ENCODE assay signal across 27 cellular contexts in genomic region chr2:238689871-238690672, GRCh38.
A peak's percentile ranks its signal among the peaks of the same experiment; 100 is the strongest.
DNase-seq lines count a peak whose midpoint lies in the region; TF ChIP-seq lines count a peak whose summit lies in the region.
"Had no signal": no experiment of that assay in that cellular context is flagged by ENCODE, and none has a peak within 500 bp of the region (broad histone marks: within the 10 kb centered on the region; RNA-seq: fewer than 3 reads in every experiment).

No MANE protein-coding gene starts in this region.

- H2AFZ ChIP-seq in mammary epithelial cell (ENCODE audit: low read depth, low read length) (no peak overlapping the region), neuronal stem cell (ENCODE audit: low read length) (no peak overlapping the region)
- H2AFZ ChIP-seq: GM23338 had no signal

- H3K36me3 ChIP-seq in mammary epithelial cell (ENCODE audit: insufficient read depth, low read length) (no peaks in the 10 kb centered on the region), esophagus muscularis mucosa (no peaks in the 10 kb centered on the region), neuronal stem cell (replicated peaks in 1 of 2; ENCODE audit: control insufficient read depth in 2 of 2, insufficient read depth in 2 of 2, low read length in 2 of 2) (no peaks in the 10 kb centered on the region)

- peak overlapping the region; percentile 16 for H3K18ac ChIP-seq in neuronal stem cell (ENCODE audit: low read length)

- no peaks in the 10 kb centered on the region for H3K79me1 ChIP-seq in neuronal stem cell (ENCODE audit: low read depth, low read length)

- no peaks in the 10 kb centered on the region for H4K20me1 ChIP-seq in mammary epithelial cell (ENCODE audit: insufficient read depth, low read length)

- DNase-seq in MCF 10A (ENCODE audit: unreplicated experiment) (no peak), mammary epithelial cell (no peak), esophagus muscularis mucosa (ENCODE audit: extremely low spot score) (peak; percentile 91), neuronal stem cell (ENCODE audit: low spot score) (no peak), HPDE6-E6E7 (ENCODE audit: extremely low spot score) (no peak), cerebellar cortex (ENCODE audit: low spot score) (no peak), pons (ENCODE audit: low spot score) (no peak)
- DNase-seq: 8988T; CD8-positive, alpha-beta T cell; DMS 273 treated with DMSO at 0.1 percent for 48 hours; DMS79; EL; GDM1; H9; Kasumi-1; MV-4-11; NCI-H1105; NCI-H1436 treated with DMSO at 0.1 percent for 48 hours; NCI-H1930; NCI-H2107; NCI-H446; NCI-H524 treated with DMSO at 0.1 percent for 48 hours; NCI-H774 had no signal

- TF ChIP-seq POLR2A in esophagus muscularis mucosa (IDR thresholded peaks at IDR 0.05; ENCODE audit: low read depth) = no peak

- H2AK5ac ChIP-seq in neuronal stem cell (ENCODE audit: low read depth, low read length) = no peak overlapping the region

- H3K4me3 ChIP-seq in mammary epithelial cell (replicated peaks in 1 of 3; ENCODE audit: insufficient read depth in 1 of 3, low read depth in 2 of 3, low read length in 3 of 3) = no peak overlapping the region
- no peak overlapping the region for H3K4me3 ChIP-seq in esophagus muscularis mucosa
- no peak overlapping the region for H3K4me3 ChIP-seq in neuronal stem cell (ENCODE audit: low read length in 2 of 2)
- H3K4me3 ChIP-seq: GM12878, GM23338, K562 had no signal

- BruUV-seq in MCF 10A (replicated peaks; lab: Mats Ljungman, UMichigan) = no TSS peak
- no TSS peak for BruUV-seq in mammary epithelial cell (replicated peaks; lab: Mats Ljungman, UMichigan)

- CTCF ChIA-PET in MCF 10A (lab: Yijun Ruan, JAX) = no interaction called here
- CTCF ChIA-PET in mammary epithelial cell (lab: Charles Lee; ENCODE audit: low non-redundant PET) = no interaction called here

- no peak overlapping the region for H2BK12ac ChIP-seq in neuronal stem cell (ENCODE audit: low read length)

- H4K91ac ChIP-seq in neuronal stem cell (ENCODE audit: low read depth, low read length, poor library complexity) = no peak overlapping the region

- TF ChIP-seq EP300 in esophagus muscularis mucosa (IDR thresholded peaks at IDR 0.05) = no peak

- WGBS in mammary epithelial cell (ENCODE audit: low coverage, missing lambda C conversion rate) = 81% methylated on average over 9 of the region's 14 CpGs
- 89% methylated on average over 7 of the region's 14 CpGs for WGBS in esophagus muscularis mucosa
- no CpG with 5 or more reads among the region's 14 CpGs for WGBS in neuronal stem cell (ENCODE audit: extremely low coverage in 2 of 2, insufficient read length in 2 of 2, insufficient replicate concordance in 1 of 2), 2 donors

- H3K4me2 ChIP-seq in mammary epithelial cell (ENCODE audit: insufficient read depth, low read depth, low read length) (no peak overlapping the region), neuronal stem cell (ENCODE audit: insufficient read depth, low read length, poor library complexity, severe bottlenecking) (no peak overlapping the region)
- H3K4me2 ChIP-seq: GM23338 had no signal

- intact Hi-C loops in MCF 10A (cut with micrococcal nuclease) = no loop called here
- intact Hi-C loops in mammary epithelial cell (cut with micrococcal nuclease) = no loop called here
- intact Hi-C loops in esophagus muscularis mucosa (cut with DNase I) = loop anchor here (10.0 kb wide), 1 partner anchor 165 kb away; no protein-coding TSS in a partner anchor

- H3K23ac ChIP-seq in neuronal stem cell (ENCODE audit: low read depth, low read length, poor library complexity) = no peak overlapping the region

- no peaks in the 10 kb centered on the region for H3K79me2 ChIP-seq in mammary epithelial cell (ENCODE audit: insufficient read depth, low read length)

- no peak overlapping the region for H2BK5ac ChIP-seq in neuronal stem cell (ENCODE audit: low read length)

- no peak overlapping the region for H3K4ac ChIP-seq in neuronal stem cell (ENCODE audit: low read length)

- dilution Hi-C loops in mammary epithelial cell (cut with HindIII; ENCODE audit: low sequenced_read_pairs) = no loop called here

- H3K9ac ChIP-seq in mammary epithelial cell (ENCODE audit: insufficient read depth, low read length) (no peak overlapping the region), neuronal stem cell (ENCODE audit: low read depth, low read length, poor library complexity) (no peak overlapping the region)

- no peaks in the 10 kb centered on the region for H3K36me3 Mint-ChIP-seq in MCF 10A (ENCODE audit: insufficient read depth, unreplicated experiment)
- H3K36me3 Mint-ChIP-seq: CD8-positive, alpha-beta T cell had no signal

- peaks cover 9% of the 10 kb centered on the region for H3K4me1 Mint-ChIP-seq in MCF 10A (ENCODE audit: insufficient read depth, unreplicated experiment)
- H3K4me1 Mint-ChIP-seq: H9 had no signal

- H3K14ac ChIP-seq in neuronal stem cell (ENCODE audit: low read length) = no peak overlapping the region

- H3K27ac Mint-ChIP-seq in MCF 10A (ENCODE audit: low read depth, unreplicated experiment) = peak overlapping the region; percentile 57
- H3K27ac Mint-ChIP-seq: CD8-positive, alpha-beta T cell; GM23338 had no signal

- no peak overlapping the region for H2BK15ac ChIP-seq in neuronal stem cell (ENCODE audit: low read length)

- TF ChIP-seq CTCF in MCF 10A (IDR thresholded peaks at IDR 0.05; ENCODE audit: unreplicated experiment) = no peak
- no peak for TF ChIP-seq CTCF in mammary epithelial cell (conservative IDR thresholded peaks at IDR 0.05 in 1 of 2, IDR thresholded peaks at IDR 0.05 in 1 of 2; ENCODE audit: extremely low read depth in 1 of 2, insufficient read depth in 1 of 2, low read depth in 1 of 2, low read length in 2 of 2)
- no peak for TF ChIP-seq CTCF in esophagus muscularis mucosa (IDR thresholded peaks at IDR 0.05)

- no peaks in the 10 kb centered on the region for H3K9me3 Mint-ChIP-seq in MCF 10A (ENCODE audit: unreplicated experiment)
- H3K9me3 Mint-ChIP-seq: CD8-positive, alpha-beta T cell; GM23338; H9 had no signal

- no peaks in the 10 kb centered on the region for H3K9me3 ChIP-seq in mammary epithelial cell (replicated peaks; ENCODE audit: insufficient read depth, low read length)
- no peaks in the 10 kb centered on the region for H3K9me3 ChIP-seq in esophagus muscularis mucosa
- no peaks in the 10 kb centered on the region for H3K9me3 ChIP-seq in neuronal stem cell (replicated peaks in 1 of 2; ENCODE audit: control insufficient read depth in 2 of 2, insufficient read depth in 1 of 2, low read depth in 1 of 2, low read length in 2 of 2)

- no peaks in the 10 kb centered on the region for H3K27me3 ChIP-seq in mammary epithelial cell (ENCODE audit: insufficient read depth, low read length)
- no peaks in the 10 kb centered on the region for H3K27me3 ChIP-seq in esophagus muscularis mucosa
- H3K27me3 ChIP-seq in neuronal stem cell (ENCODE audit: control insufficient read depth in 3 of 3, insufficient read depth in 3 of 3, low read depth in 1 of 3, low read length in 3 of 3) = peaks cover 0 to 2% (median 0%) of the 10 kb centered on the region in 3 experiments

- POLR2A ChIA-PET in MCF 10A (lab: Yijun Ruan, JAX) = no interaction called here

- no peak overlapping the region for H3K4me3 Mint-ChIP-seq in MCF 10A (ENCODE audit: unreplicated experiment)
- H3K4me3 Mint-ChIP-seq: CD8-positive, alpha-beta T cell; GM23338; H9 had no signal

- no peak overlapping the region for H4K8ac ChIP-seq in neuronal stem cell (ENCODE audit: low read depth, low read length)

- H3K27me3 Mint-ChIP-seq in MCF 10A (ENCODE audit: insufficient read depth, unreplicated experiment) = peaks cover 11% of the 10 kb centered on the region

- in situ Hi-C loops in mammary epithelial cell (cut with MboI; ENCODE audit: low sequenced_read_pairs in 2 of 2) = no loop called here

- H3K4me1 ChIP-seq in mammary epithelial cell (ENCODE audit: insufficient read depth, low read length) (peaks cover 4% of the 10 kb centered on the region), esophagus muscularis mucosa (peaks cover 3 to 18% (median 16%) of the 10 kb centered on the region in 4 donors), neuronal stem cell (ENCODE audit: control insufficient read depth in 2 of 2, insufficient read depth in 1 of 2, low read depth in 1 of 2, low read length in 2 of 2) (peaks cover 0 to 3% of the 10 kb centered on the region in 2 donors)

- H3K27ac ChIP-seq in mammary epithelial cell (ENCODE audit: insufficient read depth, low read depth, low read length) = no peak overlapping the region
- H3K27ac ChIP-seq in esophagus muscularis mucosa (replicated peaks in 1 of 4) = no peak overlapping the region
- no peak overlapping the region for H3K27ac ChIP-seq in neuronal stem cell (replicated peaks; ENCODE audit: low read length)
- H3K27ac ChIP-seq: C4-2B had no signal

- no peak overlapping the region for H2BK120ac ChIP-seq in neuronal stem cell (ENCODE audit: low read depth, low read length)
